In genomic region chr17:45131616-45132301, GRCh38 we compare ENCODE assay signal across 8 cellular contexts. TPM values are rescaled to one million over a fixed set of nuclear protein-coding genes. Genes with fewer than 3 reads are reported as not detected.
DNase-seq lines count a peak whose midpoint lies in the region; ATAC-seq and TF ChIP-seq lines count a peak whose summit lies in the region.

No MANE protein-coding gene starts in this region.

- peak overlapping the region; percentile 90 to 99 (median 98) for H3K27ac ChIP-seq in heart right ventricle
- peak overlapping the region; percentile 83 for H3K27ac ChIP-seq in rectal smooth muscle tissue (ENCODE audit: low read depth, low read length)

- H3K9me3 ChIP-seq in heart right ventricle = no peaks in the 10 kb centered on the region

- DNase-seq in NCI-H526 (lab: John Stamatoyannopoulos, UW) (peak; percentile 53 to 86), heart right ventricle (peak; percentile 53 to 70), HPDE6-E6E7 (ENCODE audit: extremely low spot score) (no peak)
- DNase-seq in activated gamma-delta T cell treated with anti-CD3 and anti-CD28 coated beads, Interleukin-2, amount 50 U/mL, for 16 hours (ENCODE audit: low read depth) = peak; percentile 25

- peak overlapping the region; percentile 76 to 100 (median 96) for H3K4me3 ChIP-seq in heart right ventricle
- peak overlapping the region; percentile 88 for H3K4me3 ChIP-seq in rectal smooth muscle tissue (ENCODE audit: low read length)

- TF ChIP-seq CTCF in GM12872 (IDR thresholded peaks at IDR 0.05; ENCODE audit: insufficient read depth, low read depth, low read length) (peak; percentile 75), heart right ventricle (IDR thresholded peaks at IDR 0.05) (peak; percentile 88 to 98 (median 94))

- intact Hi-C loops in heart right ventricle (cut with DNase I) = loop anchor here in 6 of 10 donors (1.0 to 10.0 kb wide), 11 partner anchors 17 to 357 kb away; partner anchors contain the start of gene NMT1 (in 1 of the 6)

- H3K36me3 ChIP-seq in heart right ventricle = no peaks in the 10 kb centered on the region
- H3K36me3 ChIP-seq in rectal smooth muscle tissue (ENCODE audit: control insufficient read depth, insufficient read depth, low read length) = no peaks in the 10 kb centered on the region

- ATAC-seq in heart right ventricle (peak in 1 of 8 donors; percentile 0), GM19452 (IDR thresholded peaks at IDR 0.05; ENCODE audit: unreplicated experiment) (no peak), GM19324 (IDR thresholded peaks at IDR 0.05; ENCODE audit: low FRiP score, unreplicated experiment) (no peak)

- peaks cover 41 to 75% (median 68%) of the 10 kb centered on the region in 9 donors for H3K4me1 ChIP-seq in heart right ventricle
- peaks cover 24% of the 10 kb centered on the region for H3K4me1 ChIP-seq in rectal smooth muscle tissue (ENCODE audit: control insufficient read depth, insufficient read depth, low read length)

- WGBS in heart right ventricle, 2 donors = 9 to 10% methylated on average over 43 of the region's 43 CpGs

- H3K9ac ChIP-seq in rectal smooth muscle tissue (ENCODE audit: low read length) = peak overlapping the region; percentile 28

- H3K27me3 ChIP-seq in heart right ventricle (no peaks in the 10 kb centered on the region), rectal smooth muscle tissue (ENCODE audit: control insufficient read depth, insufficient read depth, low read length) (no peaks in the 10 kb centered on the region)

RNA-seq across cellular contexts. Expression of gene PLCD3, which starts 0.6 kb away (rescaled TPM):
- total RNA-seq in heart right ventricle = 100 to 1,000 TPM in 9 of 10 donors, 10 to 100 TPM in 1; 87.2 to 188 (median 115) TPM
- 10 to 100 TPM; 44.6 to 72.3 TPM for polyA plus RNA-seq in heart right ventricle

RNA-seq across cellular contexts. Expression of gene ACBD4, which starts 3.7 kb away (rescaled TPM):
- total RNA-seq in heart right ventricle = 1 to 10 TPM; 6.1 to 9.7 (median 7.3) TPM
- polyA plus RNA-seq in heart right ventricle = 10 to 100 TPM in 1 of 2 donors, 1 to 10 TPM in 1; 4.2 to 16.7 TPM

RNA-seq across cellular contexts. Expression of gene HEXIM1, which starts 16.5 kb away (rescaled TPM):
- 10 to 100 TPM; 17.0 to 37.4 (median 20.1) TPM for total RNA-seq in heart right ventricle
- polyA plus RNA-seq in heart right ventricle = 10 to 100 TPM in 1 of 2 donors, 1 to 10 TPM in 1; 8.4 to 11.0 TPM

RNA-seq across cellular contexts. Expression of gene HEXIM2, which starts 29.9 kb away (rescaled TPM):
- 10 to 100 TPM in 1 of 10 donors, 1 to 10 TPM in 9; 4.6 to 10.3 (median 6.3) TPM for total RNA-seq in heart right ventricle
- 1 to 10 TPM; 3.0 to 6.4 TPM for polyA plus RNA-seq in heart right ventricle
